8 cellular contexts compared by ENCODE assay signal in the genomic region with DNA sequence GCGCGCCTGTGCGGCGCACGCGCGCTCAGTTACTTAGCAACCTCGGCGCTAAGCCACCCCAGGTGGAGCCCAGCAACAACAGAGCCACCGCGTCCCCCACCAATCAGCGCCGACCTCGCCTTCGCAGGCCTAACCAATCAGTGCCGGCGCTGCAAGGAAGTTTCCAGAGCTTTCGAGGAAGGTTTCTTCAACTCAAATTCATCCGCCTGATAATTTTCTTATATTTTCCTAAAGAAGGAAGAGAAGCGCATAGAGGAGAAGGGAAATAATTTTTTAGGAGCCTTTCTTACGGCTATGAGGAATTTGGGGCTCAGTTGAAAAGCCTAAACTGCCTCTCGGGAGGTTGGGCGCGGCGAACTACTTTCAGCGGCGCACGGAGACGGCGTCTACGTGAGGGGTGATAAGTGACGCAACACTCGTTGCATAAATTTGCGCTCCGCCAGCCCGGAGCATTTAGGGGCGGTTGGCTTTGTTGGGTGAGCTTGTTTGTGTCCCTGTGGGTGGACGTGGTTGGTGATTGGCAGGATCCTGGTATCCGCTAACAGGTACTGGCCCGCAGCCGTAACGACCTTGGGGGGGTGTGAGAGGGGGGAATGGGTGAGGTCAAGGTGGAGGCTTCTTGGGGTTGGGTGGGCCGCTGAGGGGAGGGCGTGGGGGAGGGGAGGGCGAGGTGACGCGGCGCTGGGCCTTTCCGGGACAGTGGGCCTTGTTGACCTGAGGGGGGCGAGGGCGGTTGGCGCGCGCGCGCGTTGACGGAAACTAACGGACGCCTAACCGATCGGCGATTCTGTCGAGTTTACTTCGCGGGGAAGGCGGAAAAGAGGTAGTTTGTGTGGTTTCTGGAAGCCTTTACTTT. TPM values are rescaled to one million over a fixed set of nuclear protein-coding genes. Genes with fewer than 3 reads are reported as not detected.
DNase-seq lines count a peak whose midpoint lies in the region; ATAC-seq, FAIRE-seq and TF ChIP-seq lines count a peak whose summit lies in the region.

A gene (plus strand): TSS at position 452 of the 856 bp plus-strand sequence. CDS start 817 bp downstream, outside the sequence.

- 0 to 1% (median 0%) methylated on average over 59 to 67 of the region's 67 CpGs for WGBS in psoas muscle, 3 donors

- peak within 1 kb of the TSS; percentile 100 for H3K27ac Mint-ChIP-seq in T-helper 17 cell

- no peak for FAIRE-seq in urothelium cell line (lab: Jason Lieb, UNC)

- no peaks in the 10 kb centered on the region for H3K27me3 ChIP-seq in psoas muscle (ENCODE audit: insufficient read depth in 3 of 3, low read length in 2 of 3)

- peaks cover 6 to 26% of the 10 kb centered on the region in 2 donors for H3K36me3 ChIP-seq in psoas muscle (ENCODE audit: insufficient read depth in 1 of 2, low read depth in 1 of 2)

- no peaks in the 10 kb centered on the region for H3K9me3 ChIP-seq in T-helper 17 cell (ENCODE audit: control insufficient read depth, low read length, poor library complexity, severe bottlenecking)
- no peaks in the 10 kb centered on the region for H3K9me3 ChIP-seq in psoas muscle

- peaks cover 22% of the 10 kb centered on the region for H3K4me1 ChIP-seq in psoas muscle

- intact Hi-C loops in left ventricle myocardium superior (cut with micrococcal nuclease), result no loop called here
- intact Hi-C loops in psoas muscle (cut with DNase I), result no loop called here

- H3K4me1 Mint-ChIP-seq in T-helper 17 cell, result peaks cover 30% of the 10 kb centered on the region

- peaks cover 7% of the 10 kb centered on the region for H3K36me3 Mint-ChIP-seq in T-helper 17 cell (ENCODE audit: low read depth)

- H3K4me3 Mint-ChIP-seq in T-helper 17 cell, result peak within 1 kb of the TSS; percentile 86

- ATAC-seq in HG02798 (IDR thresholded peaks at IDR 0.05; ENCODE audit: poor library complexity, unreplicated experiment), result peak; percentile 92
- ATAC-seq in T-helper 17 cell, result peak; percentile 97
- peak; percentile 99 for ATAC-seq in left ventricle myocardium superior
- peak; percentile 94 to 98 (median 97) for ATAC-seq in psoas muscle

- H3K4me3 ChIP-seq in psoas muscle, result peak within 1 kb of the TSS; percentile 93

- H3K27me3 Mint-ChIP-seq in T-helper 17 cell, result no peaks in the 10 kb centered on the region

- H3K27ac ChIP-seq in psoas muscle, result peak within 1 kb of the TSS; percentile 99

- peak; percentile 80 for DNase-seq in NCI-H146 treated with DMSO at 0.1 percent for 48 hours (lab: John Stamatoyannopoulos, UW; ENCODE audit: unreplicated experiment)
- DNase-seq in T-helper 17 cell, result peak; percentile 89 to 94 (median 89)
- DNase-seq in amygdala (lab: John Stamatoyannopoulos, UW), result peak in 55 of 56 donors; percentile 67 to 98 (median 89)
- DNase-seq in left ventricle myocardium superior, result peak; percentile 97
- peak; percentile 97 to 99 for DNase-seq in psoas muscle
- peak; percentile 89 for DNase-seq in urothelium cell line (ENCODE audit: low spot score)

- TF ChIP-seq CTCF in GM12874 (IDR thresholded peaks at IDR 0.05; ENCODE audit: insufficient read depth, low read depth, low read length), result peak; percentile 29
- TF ChIP-seq CTCF in psoas muscle (IDR thresholded peaks at IDR 0.05), result no peak

RNA-seq across cellular contexts. Expression of the gene that starts here (rescaled TPM):
- 100 to 1,000 TPM; 819 to 876 TPM for total RNA-seq in T-helper 17 cell
- total RNA-seq in left ventricle myocardium superior, result 1,672 TPM
- total RNA-seq in psoas muscle, result 1,000 to 10,000 TPM; 1,704 to 3,203 (median 2,212) TPM
- 1,000 to 10,000 TPM in 2 of 3 donors, 100 to 1,000 TPM in 1; 700 to 1,893 (median 1,030) TPM for polyA plus RNA-seq in psoas muscle

Comparison
In these comparisons a context has a peak if more than half of its experiments do, and no peak if none do; other contexts are left out.
1. Peak in every context shown above with its lines: DNase-seq, ATAC-seq, H3K4me3 ChIP-seq and H3K27ac ChIP-seq.